Comparison of ENCODE assay signal across 14 cellular contexts in genomic region chr20:37915800-37916570, GRCh38. TPM values are rescaled to one million over a fixed set of nuclear protein-coding genes. Genes with fewer than 3 reads are reported as not detected.
DNase-seq lines count a peak whose midpoint lies in the region; ATAC-seq, FAIRE-seq and TF ChIP-seq lines count a peak whose summit lies in the region.
"Had no signal": no experiment of that assay in that cellular context is flagged by ENCODE, and none has a peak within 500 bp of the region (broad histone marks: within the 10 kb centered on the region; RNA-seq: fewer than 3 reads in every experiment).

No MANE protein-coding gene starts in this region.

- no peak for FAIRE-seq in HTR-8/SVneo (lab: Jason Lieb, UNC)

- H3K36me3 ChIP-seq in spleen: no peaks in the 10 kb centered on the region

- H3K4me1 ChIP-seq in spleen: peaks cover 5 to 88% (median 58%) of the 10 kb centered on the region in 6 donors

- DNase-seq in SHP77 (lab: John Stamatoyannopoulos, UW): peak; percentile 18 to 31
- no peak for DNase-seq in SHP77 treated with DMSO at 0.1 percent for 48 hours (lab: John Stamatoyannopoulos, UW)
- peak; percentile 54 for DNase-seq in WTC11 (ENCODE audit: low spot score)
- DNase-seq in spleen: no peak
- DNase-seq in HTR-8/SVneo (ENCODE audit: insufficient read length, low spot score): no peak
- DNase-seq in NCI-H1105 treated with DMSO at 0.1 percent for 48 hours (lab: John Stamatoyannopoulos, UW): no peak
- no peak for DNase-seq in activated CD8-positive, alpha-beta memory T cell treated with anti-CD3 and anti-CD28 coated beads, Interleukin-2, amount 50 U/mL, for 48 hours
- DNase-seq: activated CD8-positive, alpha-beta memory T cell treated with anti-CD3 and anti-CD28 coated beads, Interleukin-2, amount 10 ng/mL, durations not matched to agents 7 days and 5 days; GDM1; NCI-H446 had no signal

- TF ChIP-seq POLR2A in spleen (IDR thresholded peaks at IDR 0.05): no peak

- WGBS in spleen, 5 donors: 24 to 45% (median 27%) methylated on average over 21 of the region's 21 CpGs

- H3K4me3 Mint-ChIP-seq in WTC11: peak overlapping the region; percentile 76
- H3K4me3 Mint-ChIP-seq: activated CD8-positive, alpha-beta memory T cell treated with anti-CD3 and anti-CD28 coated beads, Interleukin-2, amount 10 ng/mL, durations not matched to agents 7 days and 5 days; T-helper 2 cell treated with Interferon-gamma antibody and Interleukin-4, amounts not matched to agents 5 μg/mL and 100 μg/mL, for 36 hours had no signal

- TF ChIP-seq CTCF in WTC11 (IDR thresholded peaks at IDR 0.05) (no peak), spleen (IDR thresholded peaks at IDR 0.05 in 8 of 11, conservative IDR thresholded peaks at IDR 0.05 in 3 of 11) (no peak)

- no peaks in the 10 kb centered on the region for H3K36me3 Mint-ChIP-seq in WTC11
- H3K36me3 Mint-ChIP-seq: activated CD8-positive, alpha-beta memory T cell treated with anti-CD3 and anti-CD28 coated beads, Interleukin-2, amount 10 ng/mL, durations not matched to agents 7 days and 5 days had no signal

- H3K27ac ChIP-seq in spleen: peak overlapping the region in 6 of 8 donors; percentile 13 to 75 (median 72)
- H3K27ac ChIP-seq: body of pancreas, skin epidermis had no signal

- intact Hi-C loops in spleen (cut with DNase I; ENCODE audit: low total_unique reads): loop anchor here (10.0 kb wide), 1 partner anchor 79 kb away; no protein-coding TSS in a partner anchor

- H3K4me3 ChIP-seq in iPS-18c (ENCODE audit: insufficient read depth, low read depth, low read length): peak overlapping the region; percentile 52
- peak overlapping the region in 1 of 8 donors; percentile 57 for H3K4me3 ChIP-seq in spleen
- H3K4me3 ChIP-seq: body of pancreas, skin epidermis had no signal

- H3K27me3 ChIP-seq in spleen (replicated peaks in 1 of 7): peaks cover 0 to 90% (median 0%) of the 10 kb centered on the region in 7 donors

- CTCF ChIA-PET in WTC11 (lab: Charles Lee): interaction anchor here (0.9 to 2.1 kb wide), 16 partner anchors 8 to 372 kb away, joined by 3 to 17 read pairs (median 5); partner anchors contain the start of gene VSTM2L

- H3K27ac Mint-ChIP-seq in WTC11: no peak overlapping the region
- H3K27ac Mint-ChIP-seq: activated CD8-positive, alpha-beta memory T cell treated with anti-CD3 and anti-CD28 coated beads, Interleukin-2, amount 10 ng/mL, durations not matched to agents 7 days and 5 days; T-helper 2 cell treated with Interferon-gamma antibody and Interleukin-4, amounts not matched to agents 5 μg/mL and 100 μg/mL, for 36 hours had no signal

- H3K9me3 Mint-ChIP-seq in WTC11: no peaks in the 10 kb centered on the region
- H3K9me3 Mint-ChIP-seq: T-helper 2 cell treated with Interferon-gamma antibody and Interleukin-4, amounts not matched to agents 5 μg/mL and 100 μg/mL, for 36 hours had no signal

- H3K9me3 ChIP-seq in iPS-18c (ENCODE audit: control insufficient read depth, insufficient read depth, low read length): no peaks in the 10 kb centered on the region
- H3K9me3 ChIP-seq in spleen: no peaks in the 10 kb centered on the region
- H3K9me3 ChIP-seq: body of pancreas had no signal

- peaks cover 67% of the 10 kb centered on the region for H3K4me1 Mint-ChIP-seq in WTC11

- H3K27me3 Mint-ChIP-seq in WTC11 (ENCODE audit: low read depth): peaks cover 37% of the 10 kb centered on the region

- peak; percentile 5; the same call in 1 of the 2 replicates for ATAC-seq in WTC11
- ATAC-seq: body of pancreas had no signal

- POLR2A ChIA-PET in WTC11 (lab: Charles Lee): interaction anchor here (0.6 kb wide), 1 partner anchor 969 kb away, joined by 5 read pairs; no protein-coding TSS in a partner anchor

TF ChIP-seq in WTC11, 78 proteins besides CTCF, POLR2A, EP300 and RAD21:
- TF ChIP-seq FOXP4 (CRISPR knock-in tag; IDR thresholded peaks at IDR 0.05) (0 out of 2 replicates have a peak, but pooled peaks have one; percentile 46), TEAD1 (CRISPR knock-in tag; IDR thresholded peaks at IDR 0.05) (no peak), ZNF281 (CRISPR knock-in tag; IDR thresholded peaks at IDR 0.05) (no peak), ZNF232 (CRISPR knock-in tag; IDR thresholded peaks at IDR 0.05) (no peak), GTF2I (CRISPR knock-in tag; conservative IDR thresholded peaks at IDR 0.05) (0 out of 2 replicates have a peak, but pooled peaks have one; percentile 21), E2F5 (CRISPR knock-in tag; IDR thresholded peaks at IDR 0.05) (0 out of 2 replicates have a peak, but pooled peaks have one; percentile 25), ZNF121 (CRISPR knock-in tag; IDR thresholded peaks at IDR 0.05) (peak; percentile 99)
TF ChIP-seq in WTC11: peak in this region for 4.

RNA-seq across cellular contexts. Expression of gene VSTM2L, which starts 13.1 kb away (rescaled TPM):
- total RNA-seq in WTC11 (2021) (1.7 to 2.1 TPM (median 1.9 TPM) in 3 replicates), spleen (10 to 100 TPM; 12.9 to 88.7 (median 34.9) TPM)
- polyA plus RNA-seq in spleen: 10 to 100 TPM in 1 of 3 donors, 1 to 10 TPM in 2; 1.7 to 13.5 (median 2.9) TPM

Comparison
In these comparisons a context has a peak if more than half of its experiments do, and no peak if none do; other contexts are left out.
1. DNase-seq: peak in SHP77 (2 of 2) and WTC11 (single experiment); none in SHP77 treated with DMSO at 0.1 percent for 48 hours (single experiment), spleen (single experiment), HTR-8/SVneo (single experiment), NCI-H1105 treated with DMSO at 0.1 percent for 48 hours (single experiment) and activated CD8-positive, alpha-beta memory T cell treated with anti-CD3 and anti-CD28 coated beads, Interleukin-2, amount 50 U/mL, for 48 hours (single experiment).